1 cellular context compared by ENCODE assay signal in the genomic region with DNA sequence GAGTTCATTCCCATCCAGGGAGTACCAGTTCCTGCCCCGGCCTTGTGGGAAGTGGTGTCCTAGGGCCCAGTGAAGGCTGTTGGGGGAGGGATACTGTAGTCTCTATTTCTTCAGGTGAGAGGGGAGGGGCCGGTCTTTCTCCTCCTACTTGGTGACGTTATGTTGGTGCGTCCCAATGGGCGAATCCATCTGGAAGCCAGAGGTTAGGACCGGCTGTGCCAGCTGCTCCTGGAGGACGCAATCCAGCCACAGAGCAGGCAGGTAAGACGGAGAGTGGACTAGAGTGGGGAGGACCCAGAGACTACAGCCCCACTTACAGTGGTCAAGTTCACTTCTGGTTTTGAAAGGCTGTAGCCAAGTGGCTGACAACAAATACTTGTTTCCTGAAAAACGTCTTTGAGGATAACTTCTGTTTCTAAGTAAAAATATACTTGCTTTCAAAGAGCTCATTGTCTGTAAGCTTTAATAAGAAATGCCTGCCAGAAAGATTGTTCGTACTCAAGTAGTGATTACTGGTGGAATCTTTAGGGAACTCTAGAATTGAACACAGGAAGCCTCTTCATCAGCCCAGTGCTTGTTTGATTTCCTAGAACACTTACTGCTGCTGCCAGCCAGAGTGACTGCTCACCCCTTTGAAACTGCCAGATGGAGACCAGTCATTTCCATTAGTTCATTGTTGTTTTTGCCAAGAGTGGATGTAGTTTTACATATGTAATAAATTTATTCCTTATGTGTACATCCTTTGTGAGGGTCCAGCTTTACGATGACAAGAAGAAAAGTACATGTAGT.
TF ChIP-seq lines count a peak whose summit lies in the region.

No MANE protein-coding gene starts in this region.

TF ChIP-seq in HepG2, 621 proteins besides CTCF, POLR2A, EP300 and RAD21 (continued from another document):
- TF ChIP-seq ZBTB40 (IDR thresholded peaks at IDR 0.05) (no peak), ZBTB40 (CRISPR knock-in tag; IDR thresholded peaks at IDR 0.05) (no peak), FOSL1 (CRISPR knock-in tag; IDR thresholded peaks at IDR 0.05; ENCODE audit: borderline replicate concordance) (no peak), GPN1 (CRISPR knock-in tag; IDR thresholded peaks at IDR 0.05; ENCODE audit: borderline replicate concordance) (no peak), SIX1 (CRISPR knock-in tag; IDR thresholded peaks at IDR 0.05; ENCODE audit: borderline replicate concordance) (no peak), HCFC1 (IDR thresholded peaks at IDR 0.05; ENCODE audit: low read depth, low read length) (no peak), HOXA7 (CRISPR knock-in tag; IDR thresholded peaks at IDR 0.05) (no peak)
- TF ChIP-seq, protein P1, sequence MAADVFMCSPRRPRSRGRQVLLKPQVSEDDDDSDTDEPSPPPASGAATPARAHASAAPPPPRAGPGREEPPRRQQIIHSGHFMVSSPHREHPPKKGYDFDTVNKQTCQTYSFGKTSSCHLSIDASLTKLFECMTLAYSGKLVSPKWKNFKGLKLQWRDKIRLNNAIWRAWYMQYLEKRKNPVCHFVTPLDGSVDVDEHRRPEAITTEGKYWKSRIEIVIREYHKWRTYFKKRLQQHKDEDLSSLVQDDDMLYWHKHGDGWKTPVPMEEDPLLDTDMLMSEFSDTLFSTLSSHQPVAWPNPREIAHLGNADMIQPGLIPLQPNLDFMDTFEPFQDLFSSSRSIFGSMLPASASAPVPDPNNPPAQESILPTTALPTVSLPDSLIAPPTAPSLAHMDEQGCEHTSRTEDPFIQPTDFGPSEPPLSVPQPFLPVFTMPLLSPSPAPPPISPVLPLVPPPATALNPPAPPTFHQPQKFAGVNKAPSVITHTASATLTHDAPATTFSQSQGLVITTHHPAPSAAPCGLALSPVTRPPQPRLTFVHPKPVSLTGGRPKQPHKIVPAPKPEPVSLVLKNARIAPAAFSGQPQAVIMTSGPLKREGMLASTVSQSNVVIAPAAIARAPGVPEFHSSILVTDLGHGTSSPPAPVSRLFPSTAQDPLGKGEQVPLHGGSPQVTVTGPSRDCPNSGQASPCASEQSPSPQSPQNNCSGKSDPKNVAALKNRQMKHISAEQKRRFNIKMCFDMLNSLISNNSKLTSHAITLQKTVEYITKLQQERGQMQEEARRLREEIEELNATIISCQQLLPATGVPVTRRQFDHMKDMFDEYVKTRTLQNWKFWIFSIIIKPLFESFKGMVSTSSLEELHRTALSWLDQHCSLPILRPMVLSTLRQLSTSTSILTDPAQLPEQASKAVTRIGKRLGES (CRISPR knock-in tag; IDR thresholded peaks at IDR 0.05; ENCODE audit: borderline replicate concordance) = no peak
TF ChIP-seq in HepG2: peak in this region for 0.
